In the genomic region with DNA sequence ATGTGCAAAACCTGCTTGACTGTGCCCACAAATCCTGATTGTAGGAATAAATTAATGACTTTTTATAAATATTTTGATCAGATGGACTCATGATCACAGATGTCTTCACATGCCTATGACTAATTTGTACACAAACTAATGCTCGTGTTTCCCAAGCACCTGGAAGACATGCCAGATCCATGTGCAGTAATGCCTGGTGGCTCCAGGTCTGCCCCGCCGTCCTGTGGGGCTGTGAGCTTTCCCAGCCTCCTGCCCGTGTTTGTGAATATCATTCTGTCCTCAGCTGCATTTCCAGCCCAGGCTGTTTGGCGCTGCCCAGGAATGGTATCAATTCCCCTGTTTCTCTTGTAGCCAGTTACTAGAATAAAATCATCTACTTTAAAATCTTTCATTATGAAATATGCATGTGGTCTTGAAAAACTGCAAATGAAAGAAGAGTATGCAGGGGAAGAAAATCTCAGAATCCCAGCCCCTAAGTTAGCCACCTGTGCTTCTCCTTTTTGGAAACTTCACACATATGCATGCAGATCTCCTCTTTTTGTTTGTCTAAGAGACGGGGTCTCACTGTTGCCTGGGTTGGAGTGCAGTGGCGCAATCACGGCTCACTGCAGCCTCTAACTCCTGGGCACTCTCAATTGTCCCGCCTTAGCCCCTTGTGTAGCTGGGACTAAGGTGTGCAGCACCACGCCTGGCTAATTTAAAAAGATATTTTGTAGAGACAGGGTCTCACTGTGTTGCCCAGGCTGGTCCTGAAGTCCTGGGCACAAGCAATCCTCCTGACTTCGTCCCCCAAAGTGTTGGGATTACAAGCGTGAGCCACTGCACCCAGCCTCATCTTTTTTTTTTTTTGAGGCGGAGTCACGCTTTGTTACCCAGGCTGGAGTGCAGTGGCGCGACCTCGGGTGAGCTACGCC, we compare ENCODE assay signal across 1 cellular context.
TF ChIP-seq lines count a peak whose summit lies in the region.

No MANE protein-coding gene starts in this region.

TF ChIP-seq in GM23338, 12 proteins besides CTCF, POLR2A, EP300 and RAD21:
- no peak for TF ChIP-seq EZH2 (IDR thresholded peaks at IDR 0.05; ENCODE audit: low read depth, unreplicated experiment)
- TF ChIP-seq NANOG (IDR thresholded peaks at IDR 0.05; ENCODE audit: borderline replicate concordance): no peak
- no peak for TF ChIP-seq ZNF114 (CRISPR knock-in tag; IDR thresholded peaks at IDR 0.05)
- TF ChIP-seq STAT1 (IDR thresholded peaks at IDR 0.05; ENCODE audit: unreplicated experiment): no peak
- TF ChIP-seq ZNF331 (CRISPR knock-in tag; IDR thresholded peaks at IDR 0.05; ENCODE audit: low read depth): no peak
